ENCODE assay signal across 8 cellular contexts in genomic region chr6:88983532-88983931, GRCh38. TPM values are rescaled to one million over a fixed set of nuclear protein-coding genes. Genes with fewer than 3 reads are reported as not detected.
DNase-seq lines count a peak whose midpoint lies in the region; ATAC-seq, FAIRE-seq and TF ChIP-seq lines count a peak whose summit lies in the region.

No MANE protein-coding gene starts in this region.

- H3K4me3 Mint-ChIP-seq in WTC11 = no peak overlapping the region

- no peaks in the 10 kb centered on the region for H3K4me1 ChIP-seq in keratinocyte (ENCODE audit: control insufficient read depth, extremely low read depth, insufficient read depth, low read length)

- H3K9ac ChIP-seq in keratinocyte (ENCODE audit: control insufficient read depth, extremely low read depth, insufficient read depth, low read length) = no peak overlapping the region

- no peak for DNase-seq in AG09319 (ENCODE audit: extremely low read depth, low read depth)
- no peak for DNase-seq in HFF-Myc (ENCODE audit: extremely low read depth, low read depth)
- DNase-seq in WTC11 (ENCODE audit: low spot score) = peak; percentile 54
- DNase-seq in keratinocyte (ENCODE audit: low read depth, low spot score) = no peak
- no peak for DNase-seq in NCI-H1092 (lab: John Stamatoyannopoulos, UW)
- no peak for DNase-seq in globus pallidus (ENCODE audit: low spot score)

- H2AFZ ChIP-seq in keratinocyte (ENCODE audit: control insufficient read depth, low read length) = no peak overlapping the region

- no peak overlapping the region for H3K4me3 ChIP-seq in HFF-Myc (replicated peaks; ENCODE audit: low read depth, low read length)
- no peak overlapping the region for H3K4me3 ChIP-seq in keratinocyte (ENCODE audit: control insufficient read depth in 2 of 3, extremely low read depth in 1 of 3, insufficient read depth in 2 of 3, low read depth in 1 of 3, low read length in 3 of 3)

- H3K27me3 ChIP-seq in keratinocyte (ENCODE audit: control insufficient read depth, extremely low read depth, insufficient read depth, low read length) = no peaks in the 10 kb centered on the region

- H3K27me3 Mint-ChIP-seq in WTC11 (ENCODE audit: low read depth) = peaks cover 54% of the 10 kb centered on the region

- H3K36me3 Mint-ChIP-seq in WTC11 = no peaks in the 10 kb centered on the region

- no peaks in the 10 kb centered on the region for H3K9me1 ChIP-seq in keratinocyte (ENCODE audit: control insufficient read depth, extremely low read depth, insufficient read depth, low read length)

- H4K20me1 ChIP-seq in keratinocyte (ENCODE audit: control insufficient read depth, extremely low read depth, insufficient read depth, low read length) = no peaks in the 10 kb centered on the region

- H3K9me3 ChIP-seq in keratinocyte (ENCODE audit: control insufficient read depth, low read depth, low read length) = no peaks in the 10 kb centered on the region

- no peak overlapping the region for H3K4me2 ChIP-seq in keratinocyte (ENCODE audit: control insufficient read depth, extremely low read depth, insufficient read depth, low read depth, low read length)

- TF ChIP-seq CTCF in AG09319 (IDR thresholded peaks at IDR 0.05; ENCODE audit: low read depth, low read length) = peak; percentile 61
- peak; percentile 45 for TF ChIP-seq CTCF in HFF-Myc (IDR thresholded peaks at IDR 0.05; ENCODE audit: low read depth, low read length, missing control alignments)
- peak; percentile 30; the same call in 1 of the 2 replicates for TF ChIP-seq CTCF in WTC11 (IDR thresholded peaks at IDR 0.05)
- TF ChIP-seq CTCF in keratinocyte (optimal IDR thresholded peaks at IDR 0.05 in 1 of 3, IDR thresholded peaks at IDR 0.05 in 1 of 3, conservative IDR thresholded peaks at IDR 0.05 in 1 of 3; ENCODE audit: extremely low read depth in 1 of 3, insufficient read depth in 2 of 3, low read length in 3 of 3) = peak; percentile 62 to 67 (median 66)

- no peak overlapping the region for H3K27ac ChIP-seq in keratinocyte (ENCODE audit: control insufficient read depth, insufficient read depth, low read length)

- H3K27ac Mint-ChIP-seq in WTC11 = no peak overlapping the region

- H3K9me3 Mint-ChIP-seq in WTC11 = no peaks in the 10 kb centered on the region

- peak; percentile 91 for ATAC-seq in WTC11
- no peak for ATAC-seq in HG02840 (IDR thresholded peaks at IDR 0.05; ENCODE audit: low FRiP score, unreplicated experiment)
- no peak for ATAC-seq in HG02938 (IDR thresholded peaks at IDR 0.05; ENCODE audit: unreplicated experiment)

- no peaks in the 10 kb centered on the region for H3K36me3 ChIP-seq in keratinocyte (ENCODE audit: control insufficient read depth in 2 of 2, extremely low read depth in 1 of 2, insufficient read depth in 2 of 2, low read length in 2 of 2)

- CTCF ChIA-PET in WTC11 (lab: Charles Lee) = interaction anchor here (0.5 to 2.8 kb wide), 46 partner anchors 11 to 568 kb away, joined by 3 to 31 read pairs (median 4); partner anchors contain the start of genes GABRR1, PM20D2, PNRC1 and RNGTT

- dilution Hi-C loops in keratinocyte (cut with MboI; ENCODE audit: extremely low pct_ligation_motif_present, low sequenced_read_pairs) = no loop called here

- H3K79me2 ChIP-seq in keratinocyte (ENCODE audit: control insufficient read depth, insufficient read depth, low read length) = no peaks in the 10 kb centered on the region

- H3K4me1 Mint-ChIP-seq in WTC11 = no peaks in the 10 kb centered on the region

- no peak for FAIRE-seq in keratinocyte (lab: Jason Lieb, UNC)

- POLR2A ChIA-PET in WTC11 (lab: Charles Lee) = interaction anchor here (0.6 to 2.6 kb wide), 3 partner anchors 97 to 285 kb away, joined by 5 to 12 read pairs (median 12); partner anchors contain the start of gene PNRC1

TF ChIP-seq in WTC11, 78 proteins besides CTCF, POLR2A, EP300 and RAD21:
- TF ChIP-seq TEAD1 (CRISPR knock-in tag; IDR thresholded peaks at IDR 0.05) = no peak
- TF ChIP-seq PREB (CRISPR knock-in tag; IDR thresholded peaks at IDR 0.05; ENCODE audit: borderline replicate concordance) = no peak
- TF ChIP-seq GABPB1 (CRISPR knock-in tag; IDR thresholded peaks at IDR 0.05) = no peak
- no peak for TF ChIP-seq IRF2 (CRISPR knock-in tag; IDR thresholded peaks at IDR 0.05; ENCODE audit: borderline replicate concordance, low read depth)
- TF ChIP-seq FOXJ3 (CRISPR knock-in tag; IDR thresholded peaks at IDR 0.05; ENCODE audit: borderline replicate concordance) = no peak
- TF ChIP-seq JAZF1 (CRISPR knock-in tag; IDR thresholded peaks at IDR 0.05) = no peak
- TF ChIP-seq TCF7 (CRISPR knock-in tag; IDR thresholded peaks at IDR 0.05; ENCODE audit: low read depth) = no peak
- TF ChIP-seq, protein P1, sequence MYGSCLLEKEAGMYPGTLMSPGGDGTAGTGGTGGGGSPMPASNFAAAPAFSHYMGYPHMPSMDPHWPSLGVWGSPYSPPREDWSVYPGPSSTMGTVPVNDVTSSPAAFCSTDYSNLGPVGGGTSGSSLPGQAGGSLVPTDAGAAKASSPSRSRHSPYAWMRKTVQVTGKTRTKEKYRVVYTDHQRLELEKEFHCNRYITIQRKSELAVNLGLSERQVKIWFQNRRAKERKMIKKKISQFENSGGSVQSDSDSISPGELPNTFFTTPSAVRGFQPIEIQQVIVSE (CRISPR knock-in tag; IDR thresholded peaks at IDR 0.05; ENCODE audit: borderline replicate concordance) = no peak
- no peak for TF ChIP-seq ATF3 (CRISPR knock-in tag; conservative IDR thresholded peaks at IDR 0.05)
- no peak for TF ChIP-seq FOXK1 (CRISPR knock-in tag; IDR thresholded peaks at IDR 0.05)
- no peak for TF ChIP-seq ZNF671 (CRISPR knock-in tag; IDR thresholded peaks at IDR 0.05)
- no peak for TF ChIP-seq E2F4 (CRISPR knock-in tag; IDR thresholded peaks at IDR 0.05; ENCODE audit: borderline replicate concordance, low read depth)

RNA-seq across cellular contexts. Expression of gene RNGTT, which starts 20.1 kb away (rescaled TPM):
- 20.4 to 22.0 TPM (median 20.7 TPM) in 3 replicates for total RNA-seq in WTC11 (2021)
- 6.3 to 9.7 TPM (median 7.4 TPM) in 3 replicates for polyA plus RNA-seq in keratinocyte
- 8.8 TPM for polyA plus RNA-seq in keratinocyte (2011; ENCODE audit: low read depth)
- 4.6 and 7.8 TPM in 2 replicates for polyA plus RNA-seq in keratinocyte (2011; cell fraction: cytosol; rRNA removed)
- 7.6 and 10.4 TPM in 2 replicates for polyA plus RNA-seq in keratinocyte (2011; cell fraction: nucleus; rRNA removed)
- 5.9 and 10.3 TPM in 2 replicates for polyA plus RNA-seq in keratinocyte (2012; ENCODE audit: low replicate concordance)
- 2.0 to 17.0 TPM (median 5.1 TPM) in 3 replicates for polyA minus RNA-seq in keratinocyte
- 5.0 TPM for polyA minus RNA-seq in keratinocyte (2011; cell fraction: cytosol; rRNA and poly(A)+ RNA removed)
- polyA minus RNA-seq in keratinocyte (2011; cell fraction: nucleus; rRNA and poly(A)+ RNA removed) = 10.4 and 20.9 TPM in 2 replicates
